ENCODE assay signal across 19 cellular contexts in the genomic region with DNA sequence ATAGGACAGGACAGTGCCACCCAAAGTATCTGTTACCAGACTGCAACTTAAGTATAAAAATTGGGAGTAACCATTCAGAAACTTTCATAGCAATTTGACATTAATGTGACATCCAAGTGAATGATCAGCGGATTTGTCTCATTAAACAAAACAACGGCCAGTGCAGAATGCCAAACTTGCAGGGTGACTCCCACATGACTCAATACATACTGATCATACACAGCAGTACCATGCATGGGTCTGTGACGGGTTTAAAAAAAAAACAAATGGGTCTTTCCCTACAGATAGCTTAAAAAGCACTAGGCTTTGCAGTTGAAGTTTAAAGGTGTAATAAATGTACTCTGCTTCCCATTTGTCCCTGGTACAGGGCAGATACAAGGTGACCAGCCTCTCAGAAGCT.
DNase-seq lines count a peak whose midpoint lies in the region; ATAC-seq, FAIRE-seq and TF ChIP-seq lines count a peak whose summit lies in the region.
"Had no signal": no experiment of that assay in that cellular context is flagged by ENCODE, and none has a peak within 500 bp of the region (broad histone marks: within the 10 kb centered on the region; RNA-seq: fewer than 3 reads in every experiment).

No MANE protein-coding gene starts in this region.

- in situ Hi-C loops in KBM-7 (cut with MboI; ENCODE audit: low pct_unique_long_range_greater_than_20kb, low sequenced_read_pairs) = no loop called here

- H3K4me1 ChIP-seq in RWPE2 (ENCODE audit: insufficient read depth, poor library complexity, severe bottlenecking) = peaks cover 34% of the 10 kb centered on the region
- H3K4me1 ChIP-seq: gastrocnemius medialis, HAP-1, sigmoid colon had no signal

- FAIRE-seq in H54 (lab: Jason Lieb, UNC) (peak; percentile 89), urothelium cell line (lab: Jason Lieb, UNC) (no peak)

- H3K9me3 ChIP-seq in RWPE2 (ENCODE audit: severe bottlenecking) = no peaks in the 10 kb centered on the region
- H3K9me3 ChIP-seq: gastrocnemius medialis, HAP-1, sigmoid colon had no signal

- no peaks in the 10 kb centered on the region for H3K27me3 ChIP-seq in RWPE2 (ENCODE audit: insufficient read depth, poor library complexity, severe bottlenecking)
- H3K27me3 ChIP-seq: gastrocnemius medialis, sigmoid colon had no signal

- TF ChIP-seq POLR2A in H54 (IDR thresholded peaks at IDR 0.05; ENCODE audit: low read depth, low read length) = no peak

- no peak overlapping the region for H3K4me3 ChIP-seq in RWPE2 (ENCODE audit: severe bottlenecking)
- no peak overlapping the region for H3K4me3 ChIP-seq in fibroblast of the aortic adventitia (ENCODE audit: low read depth, low read length)
- H3K4me3 ChIP-seq: gastrocnemius medialis, HAP-1, sigmoid colon had no signal

- no peak overlapping the region for H3K27ac ChIP-seq in RWPE2 (ENCODE audit: poor library complexity, severe bottlenecking)
- H3K27ac ChIP-seq: C4-2B, gastrocnemius medialis, sigmoid colon had no signal

- H3K36me3 ChIP-seq in RWPE2 (ENCODE audit: low read depth) = no peaks in the 10 kb centered on the region
- H3K36me3 ChIP-seq: gastrocnemius medialis, HAP-1, sigmoid colon had no signal

- DNase-seq in H54 (ENCODE audit: insufficient read length, low spot score) = no peak
- no peak for DNase-seq in RWPE2 (ENCODE audit: low spot score)
- peak; percentile 51 for DNase-seq in fibroblast of the aortic adventitia (ENCODE audit: low read depth)
- peak; percentile 35 for DNase-seq in urothelium cell line (ENCODE audit: low spot score)
- DNase-seq in DMS 273 (lab: John Stamatoyannopoulos, UW; ENCODE audit: unreplicated experiment) = no peak
- no peak for DNase-seq in KBM-7
- DNase-seq: activated naive CD8-positive, alpha-beta T cell treated with anti-CD3 and anti-CD28 coated beads, Interleukin-2, amount 50 U/mL, for 24 hours; effector memory CD8-positive, alpha-beta T cell; gastrocnemius medialis; NCI-H345; occipital lobe; sigmoid colon; stimulated activated CD4-positive, alpha-beta T cell treated with anti-CD3 and anti-CD28 coated beads, Interleukin-2, amount 100 ng/mL, for 24 hours; substantia nigra had no signal

- ATAC-seq in RWPE2 (ENCODE audit: low read depth) = peak; percentile 89
- no peak for ATAC-seq in HG02759 (IDR thresholded peaks at IDR 0.05; ENCODE audit: unreplicated experiment)
- ATAC-seq: activated naive CD8-positive, alpha-beta T cell treated with anti-CD3 and anti-CD28 coated beads, Interleukin-2, amount 50 U/mL, for 24 hours; activated T-helper 17 cell treated with anti-CD3 and anti-CD28 coated beads, Interleukin-2, amount 50 U/mL, for 72 hours; effector memory CD8-positive, alpha-beta T cell; gastrocnemius medialis; Right ventricle myocardium inferior had no signal

- TF ChIP-seq CTCF in RWPE2 (IDR thresholded peaks at IDR 0.05; ENCODE audit: poor library complexity, severe bottlenecking) (no peak), fibroblast of the aortic adventitia (IDR thresholded peaks at IDR 0.05; ENCODE audit: insufficient read depth, low read length) (no peak)

Comparison
In these comparisons a context has a peak if more than half of its experiments do, and no peak if none do; other contexts are left out.
1. DNase-seq: peak in fibroblast of the aortic adventitia (single experiment) and urothelium cell line (single experiment); none in H54 (single experiment), RWPE2 (single experiment), DMS 273 (single experiment) and KBM-7 (single experiment).